ENCODE assay signal across 18 cellular contexts in genomic region chr17:4539576-4540223, GRCh38. TPM values are rescaled to one million over a fixed set of nuclear protein-coding genes. Genes with fewer than 3 reads are reported as not detected.
A peak's percentile ranks its signal among the peaks of the same experiment; 100 is the strongest.
DNase-seq lines count a peak whose midpoint lies in the region; ATAC-seq and TF ChIP-seq lines count a peak whose summit lies in the region.
"Had no signal": no experiment of that assay in that cellular context is flagged by ENCODE, and none has a peak within 500 bp of the region (broad histone marks: within the 10 kb centered on the region; RNA-seq: fewer than 3 reads in every experiment).

No MANE protein-coding gene starts in this region.

- H3K27ac ChIP-seq in BLaER1 (no peak overlapping the region), trophoblast cell (ENCODE audit: low read depth, low read length) (no peak overlapping the region)

- H4K91ac ChIP-seq in trophoblast cell (ENCODE audit: low read depth, low read length): no peak overlapping the region

- no peaks in the 10 kb centered on the region for H3K9me3 ChIP-seq in BLaER1
- peaks cover 1% of the 10 kb centered on the region for H3K9me3 ChIP-seq in trophoblast cell (ENCODE audit: insufficient read depth, low read depth, low read length)
- H3K9me3 ChIP-seq: SK-N-SH had no signal

- H3K14ac ChIP-seq in trophoblast cell (ENCODE audit: low read length): no peak overlapping the region

- H3K36me3 Mint-ChIP-seq in central memory CD8-positive, alpha-beta T cell (ENCODE audit: insufficient read depth): peaks cover 12% of the 10 kb centered on the region
- peaks cover 38 to 68% of the 10 kb centered on the region in 2 donors for H3K36me3 Mint-ChIP-seq in CD14-positive monocyte
- H3K36me3 Mint-ChIP-seq: CD4-positive, CD25-positive, alpha-beta regulatory T cell had no signal

- H3K18ac ChIP-seq in trophoblast cell (ENCODE audit: low read length): no peak overlapping the region

- DNase-seq in GM06990 (ENCODE audit: extremely low read depth, insufficient read length) (peak; percentile 9), sciatic nerve (ENCODE audit: low spot score) (peak; percentile 56), trophoblast cell (no peak), CD14-positive monocyte (ENCODE audit: low spot score) (no peak), NCI-H1048 (lab: John Stamatoyannopoulos, UW) (no peak)
- no peak for DNase-seq in central memory CD8-positive, alpha-beta T cell (ENCODE audit: low spot score in 2 of 2)
- DNase-seq: CD4-positive, CD25-positive, alpha-beta regulatory T cell; DMS53; HCEC 1CT; KG1; NCI-H1436 treated with DMSO at 0.1 percent for 48 hours; NCI-H2081; NCI-H510A; NCI-H774; PC-3; SK-N-SH had no signal

- H3K4me1 Mint-ChIP-seq in central memory CD8-positive, alpha-beta T cell: no peaks in the 10 kb centered on the region
- peaks cover 16% of the 10 kb centered on the region for H3K4me1 Mint-ChIP-seq in CD14-positive monocyte

- peaks cover 76% of the 10 kb centered on the region for H3K36me3 ChIP-seq in BLaER1
- peaks cover 45% of the 10 kb centered on the region for H3K36me3 ChIP-seq in GM06990 (ENCODE audit: control insufficient read depth, insufficient read depth, low read length)
- H3K36me3 ChIP-seq in trophoblast cell (ENCODE audit: control insufficient read depth in 1 of 2, insufficient read depth in 2 of 2, low read length in 2 of 2): peaks cover 82 to 86% of the 10 kb centered on the region in 2 experiments

- no peak overlapping the region for H2AFZ ChIP-seq in trophoblast cell (ENCODE audit: insufficient read depth, low read length, poor library complexity)

- no peaks in the 10 kb centered on the region for H3K27me3 Mint-ChIP-seq in central memory CD8-positive, alpha-beta T cell
- peaks cover 0 to 2% (median 2%) of the 10 kb centered on the region in 3 donors for H3K27me3 Mint-ChIP-seq in CD14-positive monocyte (ENCODE audit: low read depth in 3 of 3)
- H3K27me3 Mint-ChIP-seq: CD4-positive, CD25-positive, alpha-beta regulatory T cell had no signal

- H3K4me3 ChIP-seq in BLaER1: no peak overlapping the region
- H3K4me3 ChIP-seq in GM06990 (replicated peaks; ENCODE audit: low read depth, low read length): no peak overlapping the region
- no peak overlapping the region for H3K4me3 ChIP-seq in trophoblast cell (ENCODE audit: low read depth, low read length)

- no peak overlapping the region for H4K8ac ChIP-seq in trophoblast cell (ENCODE audit: low read depth, low read length)

- H3K27ac Mint-ChIP-seq in central memory CD8-positive, alpha-beta T cell (ENCODE audit: low read depth): peak overlapping the region; percentile 29
- no peak overlapping the region for H3K27ac Mint-ChIP-seq in CD14-positive monocyte
- H3K27ac Mint-ChIP-seq: CD4-positive, CD25-positive, alpha-beta regulatory T cell had no signal

- no peaks in the 10 kb centered on the region for H3K79me2 ChIP-seq in trophoblast cell (ENCODE audit: control insufficient read depth, insufficient read depth, low read length, poor library complexity)

- H2AK5ac ChIP-seq in trophoblast cell (ENCODE audit: low read length): no peak overlapping the region

- H3K27me3 ChIP-seq in BLaER1: no peaks in the 10 kb centered on the region
- no peaks in the 10 kb centered on the region for H3K27me3 ChIP-seq in GM06990 (replicated peaks; ENCODE audit: control insufficient read depth, insufficient read depth, low read length)
- H3K27me3 ChIP-seq in trophoblast cell (ENCODE audit: insufficient read depth, low read length): no peaks in the 10 kb centered on the region

- no peak overlapping the region for H4K12ac ChIP-seq in trophoblast cell (ENCODE audit: low read depth, low read length)

- TF ChIP-seq CTCF in GM06990 (IDR thresholded peaks at IDR 0.05; ENCODE audit: insufficient read depth, low read length, poor library complexity, severe bottlenecking) (no peak), CD14-positive monocyte (IDR thresholded peaks at IDR 0.05) (no peak)

- peak overlapping the region; percentile 83; the same call in 1 of the 2 replicates for H3K4me2 ChIP-seq in BLaER1
- no peak overlapping the region for H3K4me2 ChIP-seq in trophoblast cell (ENCODE audit: low read length)
- H3K4me2 ChIP-seq: SK-N-SH had no signal

- intact Hi-C loops in sciatic nerve (cut with DNase I) (no loop called here), CD14-positive monocyte (cut with micrococcal nuclease) (no loop called here)

- ATAC-seq in central memory CD8-positive, alpha-beta T cell (replicated peaks; ENCODE audit: extremely low read depth, poor library complexity, severe bottlenecking): no peak
- no peak for ATAC-seq in sciatic nerve
- ATAC-seq: PC-3 had no signal

- H3K4me1 ChIP-seq in BLaER1 (peaks cover 53% of the 10 kb centered on the region), trophoblast cell (ENCODE audit: control insufficient read depth in 1 of 2, insufficient read depth in 2 of 2, low read length in 2 of 2) (no peaks in the 10 kb centered on the region)

- no peak overlapping the region for H3K4me3 Mint-ChIP-seq in central memory CD8-positive, alpha-beta T cell
- H3K4me3 Mint-ChIP-seq in CD14-positive monocyte: no peak overlapping the region
- H3K4me3 Mint-ChIP-seq: CD4-positive, CD25-positive, alpha-beta regulatory T cell had no signal

- H3K4ac ChIP-seq in trophoblast cell (ENCODE audit: low read depth, low read length): no peak overlapping the region

- H3K9me3 Mint-ChIP-seq in central memory CD8-positive, alpha-beta T cell: no peaks in the 10 kb centered on the region
- no peaks in the 10 kb centered on the region for H3K9me3 Mint-ChIP-seq in CD14-positive monocyte
- H3K9me3 Mint-ChIP-seq: CD4-positive, CD25-positive, alpha-beta regulatory T cell had no signal

- H3K79me1 ChIP-seq in trophoblast cell (ENCODE audit: low read length): no peaks in the 10 kb centered on the region

- no peak overlapping the region for H3K23ac ChIP-seq in trophoblast cell (ENCODE audit: low read length)

- no CpG with 5 or more reads among the region's 26 CpGs for WGBS in trophoblast cell (ENCODE audit: extremely low coverage, insufficient coverage, insufficient read length)

- H2BK5ac ChIP-seq in trophoblast cell (ENCODE audit: low read depth, low read length, poor library complexity): no peak overlapping the region

- no peak overlapping the region for H2BK12ac ChIP-seq in trophoblast cell (ENCODE audit: low read length)

- H2BK120ac ChIP-seq in trophoblast cell (ENCODE audit: insufficient read depth, low read length, poor library complexity): no peak overlapping the region

- H4K20me1 ChIP-seq in BLaER1: peaks cover 81% of the 10 kb centered on the region

- H3K9ac ChIP-seq in BLaER1: no peak overlapping the region
- no peak overlapping the region for H3K9ac ChIP-seq in trophoblast cell (ENCODE audit: low read length)
- H3K9ac ChIP-seq: SK-N-SH had no signal

RNA-seq across cellular contexts. Expression of gene MYBBP1A, which starts 15.5 kb away (rescaled TPM):
- total RNA-seq in sciatic nerve: 45.1 TPM
- polyA plus RNA-seq in trophoblast cell (2013): 12.1 and 12.4 TPM in 2 replicates
- 1 to 10 TPM; 4.2 to 5.3 TPM for polyA plus RNA-seq in CD14-positive monocyte

RNA-seq across cellular contexts. Expression of gene GGT6, which starts 20.7 kb away (rescaled TPM):
- not detected for total RNA-seq in sciatic nerve
- polyA plus RNA-seq in trophoblast cell (2013): not detected in 2 replicates
- not detected for polyA plus RNA-seq in CD14-positive monocyte
- total RNA-seq: A673; CD4-positive, CD25-positive, alpha-beta regulatory T cell; PC-3 had no signal
- polyA plus RNA-seq: CD4-positive, CD25-positive, alpha-beta regulatory T cell; SK-N-SH had no signal

RNA-seq across cellular contexts. Expression of gene SPNS2, which starts 41.0 kb away (rescaled TPM):
- total RNA-seq in sciatic nerve: 31.6 TPM
- 153 and 164 TPM in 2 replicates for polyA plus RNA-seq in trophoblast cell (2013)
- polyA plus RNA-seq in CD14-positive monocyte: under 1 TPM in 1 of 2 donors, not detected in 1; 0.33 TPM
- total RNA-seq: A673 had no signal
- polyA plus RNA-seq: CD4-positive, CD25-positive, alpha-beta regulatory T cell had no signal

RNA-seq across cellular contexts. Expression of gene SMTNL2, which starts 44.6 kb away (rescaled TPM):
- 1.6 TPM for total RNA-seq in sciatic nerve
- 71.8 and 77.6 TPM in 2 replicates for polyA plus RNA-seq in trophoblast cell (2013)
- polyA plus RNA-seq in CD14-positive monocyte: under 1 TPM in 1 of 2 donors, not detected in 1; 0.08 TPM
- total RNA-seq: A673; CD4-positive, CD25-positive, alpha-beta regulatory T cell; PC-3 had no signal
- polyA plus RNA-seq: CD4-positive, CD25-positive, alpha-beta regulatory T cell; SK-N-SH had no signal

Comparison
In these comparisons a context has a peak if more than half of its experiments do, and no peak if none do; other contexts are left out.
1. DNase-seq: peak in GM06990 (single experiment) and sciatic nerve (single experiment); none in central memory CD8-positive, alpha-beta T cell (0 of 2), trophoblast cell (0 of 2), CD14-positive monocyte (single experiment) and NCI-H1048 (single experiment).